Comparison of ENCODE assay signal across 1 cellular context in the genomic region with DNA sequence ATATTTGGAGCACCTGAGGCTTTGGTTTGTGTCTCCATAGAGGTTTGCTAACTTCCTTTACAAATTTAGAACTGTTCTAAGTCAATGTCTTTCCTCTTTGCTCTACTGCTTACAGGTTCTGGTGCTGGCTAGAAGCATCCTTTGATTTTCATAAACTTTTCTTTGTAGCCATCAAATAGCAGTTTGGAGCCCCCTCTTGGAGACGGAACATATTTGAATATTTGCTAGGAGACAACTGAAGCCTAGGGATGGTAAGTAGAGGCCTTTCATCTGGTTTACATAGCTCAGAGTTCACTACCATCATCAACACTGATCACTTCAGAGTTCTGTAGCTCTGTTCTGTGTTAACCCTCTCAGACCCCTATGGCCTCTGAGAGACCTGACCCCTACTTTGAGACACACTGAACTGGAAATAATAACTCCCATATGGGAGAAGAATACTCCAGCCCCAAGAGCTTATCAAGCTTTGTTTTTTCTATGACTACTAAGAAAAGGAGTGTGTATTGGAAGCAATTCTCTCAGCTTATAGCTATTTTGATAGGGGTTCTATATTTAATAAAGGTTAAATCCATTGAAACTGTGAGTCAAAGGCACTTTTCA.
TF ChIP-seq lines count a peak whose summit lies in the region.

No MANE protein-coding gene starts in this region.

TF ChIP-seq in GM23338, 12 proteins besides CTCF, POLR2A, EP300 and RAD21 (continued from another document):
- TF ChIP-seq, protein P1, sequence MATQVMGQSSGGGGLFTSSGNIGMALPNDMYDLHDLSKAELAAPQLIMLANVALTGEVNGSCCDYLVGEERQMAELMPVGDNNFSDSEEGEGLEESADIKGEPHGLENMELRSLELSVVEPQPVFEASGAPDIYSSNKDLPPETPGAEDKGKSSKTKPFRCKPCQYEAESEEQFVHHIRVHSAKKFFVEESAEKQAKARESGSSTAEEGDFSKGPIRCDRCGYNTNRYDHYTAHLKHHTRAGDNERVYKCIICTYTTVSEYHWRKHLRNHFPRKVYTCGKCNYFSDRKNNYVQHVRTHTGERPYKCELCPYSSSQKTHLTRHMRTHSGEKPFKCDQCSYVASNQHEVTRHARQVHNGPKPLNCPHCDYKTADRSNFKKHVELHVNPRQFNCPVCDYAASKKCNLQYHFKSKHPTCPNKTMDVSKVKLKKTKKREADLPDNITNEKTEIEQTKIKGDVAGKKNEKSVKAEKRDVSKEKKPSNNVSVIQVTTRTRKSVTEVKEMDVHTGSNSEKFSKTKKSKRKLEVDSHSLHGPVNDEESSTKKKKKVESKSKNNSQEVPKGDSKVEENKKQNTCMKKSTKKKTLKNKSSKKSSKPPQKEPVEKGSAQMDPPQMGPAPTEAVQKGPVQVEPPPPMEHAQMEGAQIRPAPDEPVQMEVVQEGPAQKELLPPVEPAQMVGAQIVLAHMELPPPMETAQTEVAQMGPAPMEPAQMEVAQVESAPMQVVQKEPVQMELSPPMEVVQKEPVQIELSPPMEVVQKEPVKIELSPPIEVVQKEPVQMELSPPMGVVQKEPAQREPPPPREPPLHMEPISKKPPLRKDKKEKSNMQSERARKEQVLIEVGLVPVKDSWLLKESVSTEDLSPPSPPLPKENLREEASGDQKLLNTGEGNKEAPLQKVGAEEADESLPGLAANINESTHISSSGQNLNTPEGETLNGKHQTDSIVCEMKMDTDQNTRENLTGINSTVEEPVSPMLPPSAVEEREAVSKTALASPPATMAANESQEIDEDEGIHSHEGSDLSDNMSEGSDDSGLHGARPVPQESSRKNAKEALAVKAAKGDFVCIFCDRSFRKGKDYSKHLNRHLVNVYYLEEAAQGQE (IDR thresholded peaks at IDR 0.05; ENCODE audit: unreplicated experiment): no peak
- no peak for TF ChIP-seq NANOG (IDR thresholded peaks at IDR 0.05; ENCODE audit: borderline replicate concordance)
- TF ChIP-seq, protein P2, sequence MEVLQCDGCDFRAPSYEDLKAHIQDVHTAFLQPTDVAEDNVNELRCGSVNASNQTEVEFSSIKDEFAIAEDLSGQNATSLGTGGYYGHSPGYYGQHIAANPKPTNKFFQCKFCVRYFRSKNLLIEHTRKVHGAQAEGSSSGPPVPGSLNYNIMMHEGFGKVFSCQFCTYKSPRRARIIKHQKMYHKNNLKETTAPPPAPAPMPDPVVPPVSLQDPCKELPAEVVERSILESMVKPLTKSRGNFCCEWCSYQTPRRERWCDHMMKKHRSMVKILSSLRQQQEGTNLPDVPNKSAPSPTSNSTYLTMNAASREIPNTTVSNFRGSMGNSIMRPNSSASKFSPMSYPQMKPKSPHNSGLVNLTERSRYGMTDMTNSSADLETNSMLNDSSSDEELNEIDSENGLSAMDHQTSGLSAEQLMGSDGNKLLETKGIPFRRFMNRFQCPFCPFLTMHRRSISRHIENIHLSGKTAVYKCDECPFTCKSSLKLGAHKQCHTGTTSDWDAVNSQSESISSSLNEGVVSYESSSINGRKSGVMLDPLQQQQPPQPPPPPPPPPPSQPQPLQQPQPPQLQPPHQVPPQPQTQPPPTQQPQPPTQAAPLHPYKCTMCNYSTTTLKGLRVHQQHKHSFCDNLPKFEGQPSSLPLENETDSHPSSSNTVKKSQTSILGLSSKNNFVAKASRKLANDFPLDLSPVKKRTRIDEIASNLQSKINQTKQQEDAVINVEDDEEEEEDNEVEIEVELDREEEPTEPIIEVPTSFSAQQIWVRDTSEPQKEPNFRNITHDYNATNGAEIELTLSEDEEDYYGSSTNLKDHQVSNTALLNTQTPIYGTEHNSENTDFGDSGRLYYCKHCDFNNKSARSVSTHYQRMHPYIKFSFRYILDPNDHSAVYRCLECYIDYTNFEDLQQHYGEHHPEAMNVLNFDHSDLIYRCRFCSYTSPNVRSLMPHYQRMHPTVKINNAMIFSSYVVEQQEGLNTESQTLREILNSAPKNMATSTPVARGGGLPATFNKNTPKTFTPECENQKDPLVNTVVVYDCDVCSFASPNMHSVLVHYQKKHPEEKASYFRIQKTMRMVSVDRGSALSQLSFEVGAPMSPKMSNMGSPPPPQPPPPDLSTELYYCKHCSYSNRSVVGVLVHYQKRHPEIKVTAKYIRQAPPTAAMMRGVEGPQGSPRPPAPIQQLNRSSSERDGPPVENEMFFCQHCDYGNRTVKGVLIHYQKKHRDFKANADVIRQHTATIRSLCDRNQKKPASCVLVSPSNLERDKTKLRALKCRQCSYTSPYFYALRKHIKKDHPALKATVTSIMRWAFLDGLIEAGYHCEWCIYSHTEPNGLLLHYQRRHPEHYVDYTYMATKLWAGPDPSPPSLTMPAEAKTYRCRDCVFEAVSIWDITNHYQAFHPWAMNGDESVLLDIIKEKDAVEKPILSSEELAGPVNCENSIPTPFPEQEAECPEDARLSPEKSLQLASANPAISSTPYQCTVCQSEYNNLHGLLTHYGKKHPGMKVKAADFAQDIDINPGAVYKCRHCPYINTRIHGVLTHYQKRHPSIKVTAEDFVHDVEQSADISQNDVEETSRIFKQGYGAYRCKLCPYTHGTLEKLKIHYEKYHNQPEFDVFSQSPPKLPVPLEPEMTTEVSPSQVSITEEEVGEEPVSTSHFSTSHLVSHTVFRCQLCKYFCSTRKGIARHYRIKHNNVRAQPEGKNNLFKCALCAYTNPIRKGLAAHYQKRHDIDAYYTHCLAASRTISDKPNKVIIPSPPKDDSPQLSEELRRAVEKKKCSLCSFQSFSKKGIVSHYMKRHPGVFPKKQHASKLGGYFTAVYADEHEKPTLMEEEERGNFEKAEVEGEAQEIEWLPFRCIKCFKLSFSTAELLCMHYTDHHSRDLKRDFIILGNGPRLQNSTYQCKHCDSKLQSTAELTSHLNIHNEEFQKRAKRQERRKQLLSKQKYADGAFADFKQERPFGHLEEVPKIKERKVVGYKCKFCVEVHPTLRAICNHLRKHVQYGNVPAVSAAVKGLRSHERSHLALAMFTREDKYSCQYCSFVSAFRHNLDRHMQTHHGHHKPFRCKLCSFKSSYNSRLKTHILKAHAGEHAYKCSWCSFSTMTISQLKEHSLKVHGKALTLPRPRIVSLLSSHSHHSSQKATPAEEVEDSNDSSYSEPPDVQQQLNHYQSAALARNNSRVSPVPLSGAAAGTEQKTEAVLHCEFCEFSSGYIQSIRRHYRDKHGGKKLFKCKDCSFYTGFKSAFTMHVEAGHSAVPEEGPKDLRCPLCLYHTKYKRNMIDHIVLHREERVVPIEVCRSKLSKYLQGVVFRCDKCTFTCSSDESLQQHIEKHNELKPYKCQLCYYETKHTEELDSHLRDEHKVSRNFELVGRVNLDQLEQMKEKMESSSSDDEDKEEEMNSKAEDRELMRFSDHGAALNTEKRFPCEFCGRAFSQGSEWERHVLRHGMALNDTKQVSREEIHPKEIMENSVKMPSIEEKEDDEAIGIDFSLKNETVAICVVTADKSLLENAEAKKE (CRISPR knock-in tag; IDR thresholded peaks at IDR 0.05): no peak
- TF ChIP-seq ZNF114 (CRISPR knock-in tag; IDR thresholded peaks at IDR 0.05): no peak
